Comparison of ENCODE assay signal across 9 cellular contexts in genomic region chr4:172962564-172963353, GRCh38.
DNase-seq lines count a peak whose midpoint lies in the region; ATAC-seq and TF ChIP-seq lines count a peak whose summit lies in the region.
"Had no signal": no experiment of that assay in that cellular context is flagged by ENCODE, and none has a peak within 500 bp of the region (broad histone marks: within the 10 kb centered on the region; RNA-seq: fewer than 3 reads in every experiment).

No MANE protein-coding gene starts in this region.

- H3K9ac ChIP-seq in duodenal mucosa (ENCODE audit: low read depth in 1 of 2, low read length in 2 of 2) = no peak overlapping the region
- no peak overlapping the region for H3K9ac ChIP-seq in rectal smooth muscle tissue (ENCODE audit: low read length)

- no peak for TF ChIP-seq CTCF in GM20000 (IDR thresholded peaks at IDR 0.05; ENCODE audit: extremely low read depth, missing control alignments)

- H3K4me3 ChIP-seq in duodenal mucosa (ENCODE audit: low read depth in 1 of 2, low read length in 2 of 2) (peak overlapping the region; percentile 11 to 33), rectal smooth muscle tissue (ENCODE audit: low read length) (peak overlapping the region; percentile 46)
- no peak overlapping the region for H3K4me3 ChIP-seq in effector memory CD4-positive, alpha-beta T cell (ENCODE audit: insufficient read depth, low read depth, low read length, poor library complexity, severe bottlenecking)

- H3K27me3 ChIP-seq in duodenal mucosa (ENCODE audit: control insufficient read depth in 1 of 2, insufficient read depth in 2 of 2, low read length in 2 of 2) (no peaks in the 10 kb centered on the region), rectal smooth muscle tissue (ENCODE audit: control insufficient read depth, insufficient read depth, low read length) (no peaks in the 10 kb centered on the region)
- H3K27me3 ChIP-seq in effector memory CD4-positive, alpha-beta T cell (replicated peaks; ENCODE audit: control insufficient read depth, insufficient read depth, low read length, poor library complexity, severe bottlenecking) = no peaks in the 10 kb centered on the region

- no peaks in the 10 kb centered on the region for H3K36me3 ChIP-seq in duodenal mucosa (ENCODE audit: control insufficient read depth in 1 of 2, insufficient read depth in 2 of 2, low read length in 2 of 2)
- no peaks in the 10 kb centered on the region for H3K36me3 ChIP-seq in rectal smooth muscle tissue (ENCODE audit: control insufficient read depth, insufficient read depth, low read length)
- no peaks in the 10 kb centered on the region for H3K36me3 ChIP-seq in effector memory CD4-positive, alpha-beta T cell (ENCODE audit: control insufficient read depth, insufficient read depth, low read length)

- no peaks in the 10 kb centered on the region for H3K9me3 ChIP-seq in duodenal mucosa (ENCODE audit: control insufficient read depth in 1 of 2, low read length in 2 of 2)
- no peaks in the 10 kb centered on the region for H3K9me3 ChIP-seq in effector memory CD4-positive, alpha-beta T cell (ENCODE audit: control insufficient read depth, low read length)

- ATAC-seq in GM21381 (IDR thresholded peaks at IDR 0.05; ENCODE audit: unreplicated experiment) (no peak), GM21367 (IDR thresholded peaks at IDR 0.05; ENCODE audit: unreplicated experiment) (no peak)

- H3K27ac ChIP-seq in duodenal mucosa (ENCODE audit: low read depth, low read length) (no peak overlapping the region), rectal smooth muscle tissue (ENCODE audit: low read depth, low read length) (peak overlapping the region; percentile 61)
- no peak overlapping the region for H3K27ac ChIP-seq in effector memory CD4-positive, alpha-beta T cell (ENCODE audit: insufficient read depth, low read length, poor library complexity, severe bottlenecking)

- H3K4me1 ChIP-seq in duodenal mucosa (ENCODE audit: control insufficient read depth in 1 of 2, insufficient read depth in 2 of 2, low read length in 2 of 2) (peaks cover 9 to 16% of the 10 kb centered on the region in 2 donors), rectal smooth muscle tissue (ENCODE audit: control insufficient read depth, insufficient read depth, low read length) (peaks cover 8% of the 10 kb centered on the region)
- H3K4me1 ChIP-seq in effector memory CD4-positive, alpha-beta T cell (ENCODE audit: control insufficient read depth, insufficient read depth, low read length, poor library complexity, severe bottlenecking) = no peaks in the 10 kb centered on the region

- DNase-seq in ELR (ENCODE audit: low read depth) (peak; percentile 45), NCI-H2196 treated with DMSO at 0.1 percent for 48 hours (lab: John Stamatoyannopoulos, UW; ENCODE audit: unreplicated experiment) (peak; percentile 71), GM20000 (ENCODE audit: low spot score) (no peak)
- no peak for DNase-seq in effector memory CD4-positive, alpha-beta T cell
- DNase-seq: activated CD8-positive, alpha-beta memory T cell treated with anti-CD3 and anti-CD28 coated beads for 24 hours had no signal

Comparison
In these comparisons a context has a peak if more than half of its experiments do, and no peak if none do; other contexts are left out.
1. DNase-seq: peak in ELR (single experiment) and NCI-H2196 treated with DMSO at 0.1 percent for 48 hours (single experiment); none in GM20000 (single experiment) and effector memory CD4-positive, alpha-beta T cell (0 of 3).